ENCODE assay signal across 19 cellular contexts in genomic region chrX:122092978-122093377, GRCh38.
DNase-seq lines count a peak whose midpoint lies in the region; ATAC-seq and TF ChIP-seq lines count a peak whose summit lies in the region.
"Had no signal": no experiment of that assay in that cellular context is flagged by ENCODE, and none has a peak within 500 bp of the region (broad histone marks: within the 10 kb centered on the region; RNA-seq: fewer than 3 reads in every experiment).

No MANE protein-coding gene starts in this region.

- H3K9me3 ChIP-seq in A673 (ENCODE audit: low read depth, low read length, poor library complexity, severe bottlenecking) (peaks cover 4% of the 10 kb centered on the region), PC-9 (ENCODE audit: insufficient read depth, low read depth) (no peaks in the 10 kb centered on the region), neural progenitor cell (ENCODE audit: low read depth) (no peaks in the 10 kb centered on the region), BE2C (no peaks in the 10 kb centered on the region)

- H3K4me3 ChIP-seq in A673 (ENCODE audit: low read depth, low read length, poor library complexity, severe bottlenecking) (no peak overlapping the region), PC-9 (no peak overlapping the region), neural progenitor cell (no peak overlapping the region), BE2C (ENCODE audit: low read depth, low read length) (no peak overlapping the region)

- BruUV-seq in A673 (replicated peaks; lab: Mats Ljungman, UMichigan) (no TSS peak), PC-9 (replicated peaks; lab: Mats Ljungman, UMichigan) (no TSS peak)

- H3K9ac ChIP-seq in neural progenitor cell, result no peak overlapping the region

- H3K27me3 Mint-ChIP-seq in endothelial cell (ENCODE audit: unreplicated experiment) (no peaks in the 10 kb centered on the region), neural progenitor cell (ENCODE audit: insufficient read depth, low read depth) (no peaks in the 10 kb centered on the region)

- H3K27ac Mint-ChIP-seq in endothelial cell (ENCODE audit: unreplicated experiment) (no peak overlapping the region), neural progenitor cell (no peak overlapping the region)
- H3K27ac Mint-ChIP-seq: CD14-positive monocyte had no signal

- ATAC-seq in GM21529 (IDR thresholded peaks at IDR 0.05; ENCODE audit: unreplicated experiment), result no peak

- H3K4me1 Mint-ChIP-seq in endothelial cell (ENCODE audit: unreplicated experiment) (no peaks in the 10 kb centered on the region), neural progenitor cell (no peaks in the 10 kb centered on the region)
- H3K4me1 Mint-ChIP-seq: CD14-positive monocyte had no signal

- H2AFZ ChIP-seq in PC-9 (no peak overlapping the region), neural progenitor cell (replicated peaks) (no peak overlapping the region)

- H3K79me2 ChIP-seq in PC-9 (ENCODE audit: low read depth) (no peaks in the 10 kb centered on the region), neural progenitor cell (ENCODE audit: low read depth) (no peaks in the 10 kb centered on the region)

- intact Hi-C loops in A673 (cut with micrococcal nuclease; ENCODE audit: unreplicated experiment), result no loop called here
- intact Hi-C loops in PC-9 (cut with micrococcal nuclease; ENCODE audit: unreplicated experiment), result no loop called here

- TF ChIP-seq CTCF in A673 (conservative IDR thresholded peaks at IDR 0.05; ENCODE audit: low read depth, low read length) (0 out of 2 replicates have a peak, but pooled peaks have one; percentile 8), PC-9 (conservative IDR thresholded peaks at IDR 0.05) (peak; percentile 44; the same call in 1 of the 2 replicates), endothelial cell (IDR thresholded peaks at IDR 0.05; ENCODE audit: unreplicated experiment) (peak; percentile 43), neural progenitor cell (IDR thresholded peaks at IDR 0.05) (peak; percentile 33), BE2C (IDR thresholded peaks at IDR 0.05; ENCODE audit: low read depth, low read length) (no peak)

- no peaks in the 10 kb centered on the region for H3K27me3 ChIP-seq in A673 (replicated peaks; ENCODE audit: insufficient read depth, low read depth, low read length, poor library complexity)
- H3K27me3 ChIP-seq in PC-9 (ENCODE audit: insufficient read depth, low read depth), result no peaks in the 10 kb centered on the region
- H3K27me3 ChIP-seq in neural progenitor cell, result no peaks in the 10 kb centered on the region
- H3K27me3 ChIP-seq in BE2C, result no peaks in the 10 kb centered on the region

- H3K4me1 ChIP-seq in A673 (ENCODE audit: insufficient read depth, low read length, poor library complexity, severe bottlenecking), result no peaks in the 10 kb centered on the region
- no peaks in the 10 kb centered on the region for H3K4me1 ChIP-seq in PC-9 (replicated peaks; ENCODE audit: insufficient read depth)
- H3K4me1 ChIP-seq in neural progenitor cell, result no peaks in the 10 kb centered on the region
- H3K4me1 ChIP-seq in BE2C, result no peaks in the 10 kb centered on the region

- no peaks in the 10 kb centered on the region for H3F3A ChIP-seq in PC-9 (ENCODE audit: insufficient read depth, low read depth)
- H3F3A ChIP-seq in neural progenitor cell (ENCODE audit: low read depth), result no peaks in the 10 kb centered on the region

- H4K20me1 ChIP-seq in PC-9 (ENCODE audit: insufficient read depth) (no peaks in the 10 kb centered on the region), neural progenitor cell (ENCODE audit: low read depth) (no peaks in the 10 kb centered on the region)

- H3K4me3 Mint-ChIP-seq in endothelial cell (ENCODE audit: unreplicated experiment) (no peak overlapping the region), neural progenitor cell (no peak overlapping the region)
- H3K4me3 Mint-ChIP-seq: CD14-positive monocyte had no signal

- POLR2A ChIA-PET in A673 (lab: Charles Lee; ENCODE audit: low non-redundant PET), result no interaction called here
- POLR2A ChIA-PET in PC-9 (lab: Charles Lee; ENCODE audit: unreplicated experiment), result no interaction called here

- H3K9me3 Mint-ChIP-seq in endothelial cell (ENCODE audit: unreplicated experiment) (no peaks in the 10 kb centered on the region), neural progenitor cell (peaks cover 11% of the 10 kb centered on the region)

- DNase-seq in A673 (ENCODE audit: low spot score) (no peak), PC-9 (no peak), endothelial cell (ENCODE audit: low spot score) (no peak), neural progenitor cell (ENCODE audit: low spot score) (no peak), SKM-1 (lab: John Stamatoyannopoulos, UW; ENCODE audit: unreplicated experiment) (no peak), SW480 (ENCODE audit: low spot score) (no peak), BE2C (no peak)
- DNase-seq: DMS79, H7, KBM-7, NCI-H1436 treated with DMSO at 0.1 percent for 48 hours, NCI-H2029 treated with DMSO at 0.1 percent for 48 hours, NCI-H2171, NCI-H446, NCI-H526 treated with DMSO at 0.1 percent for 48 hours, Right ventricle myocardium superior had no signal

- no peaks in the 10 kb centered on the region for H3K36me3 Mint-ChIP-seq in endothelial cell (ENCODE audit: low read depth, unreplicated experiment)
- H3K36me3 Mint-ChIP-seq in neural progenitor cell, result no peaks in the 10 kb centered on the region
- H3K36me3 Mint-ChIP-seq: CD14-positive monocyte had no signal

- H3K27ac ChIP-seq in A673 (ENCODE audit: low read depth, low read length, poor library complexity, severe bottlenecking) (no peak overlapping the region), PC-9 (no peak overlapping the region), neural progenitor cell (no peak overlapping the region)
- H3K27ac ChIP-seq: HL-60 had no signal

- no peaks in the 10 kb centered on the region for H3K36me3 ChIP-seq in A673 (ENCODE audit: insufficient read depth, low read length, poor library complexity, severe bottlenecking)
- H3K36me3 ChIP-seq in PC-9 (ENCODE audit: low read depth), result no peaks in the 10 kb centered on the region
- no peaks in the 10 kb centered on the region for H3K36me3 ChIP-seq in neural progenitor cell
- no peaks in the 10 kb centered on the region for H3K36me3 ChIP-seq in BE2C

- CTCF ChIA-PET in A673 (lab: Charles Lee) (no interaction called here), PC-9 (lab: Charles Lee) (no interaction called here)

- H3K4me2 ChIP-seq in PC-9 (no peak overlapping the region), neural progenitor cell (no peak overlapping the region)

- H3K9me2 ChIP-seq in PC-9 (ENCODE audit: insufficient read depth), result no peaks in the 10 kb centered on the region
